In genomic region chr12:7972269-7972668, GRCh38 we compare ENCODE assay signal across 7 cellular contexts. TPM values are rescaled to one million over a fixed set of nuclear protein-coding genes. Genes with fewer than 3 reads are reported as not detected.
DNase-seq lines count a peak whose midpoint lies in the region; ATAC-seq and TF ChIP-seq lines count a peak whose summit lies in the region.
"Not testable (repeated sequence)": the region's sequence is repeated elsewhere in the genome, so short reads cannot be mapped to it uniquely, and the experiment has no call there.

No MANE protein-coding gene starts in this region.

- H3K36me3 ChIP-seq in Caco-2 (ENCODE audit: control insufficient read depth, insufficient read depth, low read length); IMR-90 (ENCODE audit: control insufficient read depth, insufficient read depth, low read length); effector memory CD4-positive, alpha-beta T cell (ENCODE audit: control insufficient read depth, insufficient read depth, low read length); smooth muscle cell (ENCODE audit: low read depth): not testable (repeated sequence)

- H3K14ac ChIP-seq in IMR-90 (replicated peaks; ENCODE audit: low read depth, low read length), result not testable (repeated sequence)

- WGBS in IMR-90 (ENCODE audit: extremely low coverage in 2 of 2, insufficient read length in 1 of 2), 2 experiments, result no CpG with 5 or more reads among the region's 9 CpGs
- 20% methylated on average over 3 of the region's 9 CpGs for WGBS in smooth muscle cell (ENCODE audit: low lambda C conversion rate)

- not testable (repeated sequence) for H3K18ac ChIP-seq in IMR-90 (ENCODE audit: low read depth, low read length)

- CTCF ChIA-PET in Caco-2 (lab: Charles Lee) (interaction anchor here (1.6 kb wide), 1 partner anchor 10 kb away, joined by 5 read pairs; no protein-coding TSS in a partner anchor), IMR-90 (lab: Yijun Ruan, JAX) (interaction anchor here (0.8 kb wide), 1 partner anchor 34 kb away, joined by 3 read pairs; no protein-coding TSS in a partner anchor)
- CTCF ChIA-PET in activated naive CD4-positive, alpha-beta T cell treated with anti-CD3 and anti-CD28 coated beads, Interleukin-2, amount 10 ng/mL, durations not matched to agents 7 days and 5 days (lab: Charles Lee), result interaction anchor here (1.7 kb wide), 1 partner anchor 39 kb away, joined by 8 read pairs; no protein-coding TSS in a partner anchor

- not testable (repeated sequence) for H2BK20ac ChIP-seq in IMR-90 (ENCODE audit: low read depth, low read length)

- H2AFZ ChIP-seq in IMR-90 (replicated peaks; ENCODE audit: low read length, poor library complexity); smooth muscle cell (ENCODE audit: low read depth): not testable (repeated sequence)

- not testable (repeated sequence) for H3K27ac ChIP-seq in IMR-90 (ENCODE audit: insufficient read depth, low read length)
- peak overlapping the region; percentile 32 for H3K27ac ChIP-seq in effector memory CD4-positive, alpha-beta T cell (ENCODE audit: insufficient read depth, low read length, poor library complexity, severe bottlenecking)
- peak overlapping the region; percentile 57 for H3K27ac ChIP-seq in smooth muscle cell (ENCODE audit: low read depth)

- not testable (repeated sequence) for H2AK9ac ChIP-seq in IMR-90 (replicated peaks; ENCODE audit: low read depth, low read length, poor library complexity)

- H2BK120ac ChIP-seq in IMR-90 (ENCODE audit: low read depth, low read length), result 0 out of 2 replicates have a peak overlapping the region, but pooled peaks have one; percentile 8

- H3K9me3 ChIP-seq in Caco-2; IMR-90 (ENCODE audit: control insufficient read depth, insufficient read depth, low read length); effector memory CD4-positive, alpha-beta T cell (ENCODE audit: control insufficient read depth, low read length); smooth muscle cell (replicated peaks; ENCODE audit: low read depth): not testable (repeated sequence)

- H3K4ac ChIP-seq in IMR-90 (ENCODE audit: low read depth, low read length), result not testable (repeated sequence)

- H3K4me2 ChIP-seq in IMR-90 (ENCODE audit: low read depth, low read length), result not testable (repeated sequence)
- peak overlapping the region; percentile 59 for H3K4me2 ChIP-seq in smooth muscle cell

- H4K20me1 ChIP-seq in IMR-90 (ENCODE audit: insufficient read depth, low read length); smooth muscle cell (ENCODE audit: low read depth): not testable (repeated sequence)

- peak overlapping the region; percentile 59 for H2BK5ac ChIP-seq in IMR-90 (ENCODE audit: low read depth, low read length, poor library complexity, severe bottlenecking)

- not testable (repeated sequence) for H3K23ac ChIP-seq in IMR-90 (ENCODE audit: low read depth, low read length)

- H3K4me3 Mint-ChIP-seq in Caco-2 (ENCODE audit: unreplicated experiment) (peak overlapping the region; percentile 81), mesothelial cell of epicardium (peak overlapping the region; percentile 16)
- peak overlapping the region; percentile 84 for H3K4me3 Mint-ChIP-seq in activated CD4-positive, alpha-beta T cell treated with anti-CD3 and anti-CD28 coated beads, Interleukin-2, amount 10 ng/mL, durations not matched to agents 24 days and 14 days
- H3K4me3 Mint-ChIP-seq in activated naive CD4-positive, alpha-beta T cell treated with anti-CD3 and anti-CD28 coated beads, Interleukin-2, amount 10 ng/mL, durations not matched to agents 7 days and 5 days, result peak overlapping the region; percentile 78

- not testable (repeated sequence) for H4K91ac ChIP-seq in IMR-90 (ENCODE audit: insufficient read depth, low read depth, low read length)

- H4K5ac ChIP-seq in IMR-90 (ENCODE audit: low read depth, low read length), result not testable (repeated sequence)

- not testable (repeated sequence) for H4K8ac ChIP-seq in IMR-90 (ENCODE audit: low read depth in 2 of 2, low read length in 2 of 2)

- not testable (repeated sequence) for TF ChIP-seq CTCF in Caco-2 (IDR thresholded peaks at IDR 0.05; ENCODE audit: insufficient read depth in 1 of 2, low read depth in 1 of 2, low read length in 1 of 2, severe bottlenecking in 1 of 2, unreplicated experiment in 1 of 2); IMR-90 (conservative IDR thresholded peaks at IDR 0.05; ENCODE audit: low read depth, low read length); mesothelial cell of epicardium (IDR thresholded peaks at IDR 0.05; ENCODE audit: unreplicated experiment); smooth muscle cell (IDR thresholded peaks at IDR 0.05; ENCODE audit: borderline replicate concordance, insufficient read depth, poor library complexity, severe bottlenecking)

- dilution Hi-C loops in IMR-90 (cut with HindIII; ENCODE audit: low sequenced_read_pairs, unreplicated experiment), result not testable (repeated sequence)

- in situ Hi-C loops in IMR-90 (cut with MboI; ENCODE audit: low sequenced_read_pairs), result not testable (repeated sequence)

- peaks cover 82% of the 10 kb centered on the region for H3K36me3 Mint-ChIP-seq in Caco-2 (ENCODE audit: insufficient read depth, unreplicated experiment)
- peaks cover 13% of the 10 kb centered on the region for H3K36me3 Mint-ChIP-seq in activated CD4-positive, alpha-beta T cell treated with anti-CD3 and anti-CD28 coated beads, Interleukin-2, amount 10 ng/mL, durations not matched to agents 24 days and 14 days (ENCODE audit: low read depth)
- H3K36me3 Mint-ChIP-seq in activated naive CD4-positive, alpha-beta T cell treated with anti-CD3 and anti-CD28 coated beads, Interleukin-2, amount 10 ng/mL, durations not matched to agents 7 days and 5 days, result peaks cover 23% of the 10 kb centered on the region
- H3K36me3 Mint-ChIP-seq in mesothelial cell of epicardium, result not testable (repeated sequence)

- ATAC-seq in IMR-90 (ENCODE audit: low read depth), result not testable (repeated sequence)

- H3K9me1 ChIP-seq in IMR-90 (ENCODE audit: insufficient read depth, low read length), result not testable (repeated sequence)

- not testable (repeated sequence) for H3K9me3 Mint-ChIP-seq in Caco-2 (ENCODE audit: unreplicated experiment); activated CD4-positive, alpha-beta T cell treated with anti-CD3 and anti-CD28 coated beads, Interleukin-2, amount 10 ng/mL, durations not matched to agents 24 days and 14 days; activated naive CD4-positive, alpha-beta T cell treated with anti-CD3 and anti-CD28 coated beads, Interleukin-2, amount 10 ng/mL, durations not matched to agents 7 days and 5 days; mesothelial cell of epicardium

- H3K27ac Mint-ChIP-seq in Caco-2 (ENCODE audit: unreplicated experiment) (peak overlapping the region; percentile 91), mesothelial cell of epicardium (peak overlapping the region; percentile 88)
- H3K27ac Mint-ChIP-seq in activated CD4-positive, alpha-beta T cell treated with anti-CD3 and anti-CD28 coated beads, Interleukin-2, amount 10 ng/mL, durations not matched to agents 24 days and 14 days, result peak overlapping the region; percentile 91
- H3K27ac Mint-ChIP-seq in activated naive CD4-positive, alpha-beta T cell treated with anti-CD3 and anti-CD28 coated beads, Interleukin-2, amount 10 ng/mL, durations not matched to agents 7 days and 5 days, result peak overlapping the region; percentile 90

- DNase-seq in Caco-2; IMR-90; activated CD4-positive, alpha-beta T cell treated with anti-CD3 and anti-CD28 coated beads, Interleukin-2, amount 10 ng/mL, durations not matched to agents 24 days and 14 days; activated naive CD4-positive, alpha-beta T cell treated with anti-CD3 and anti-CD28 coated beads, Interleukin-2, amount 10 ng/mL, durations not matched to agents 7 days and 5 days; effector memory CD4-positive, alpha-beta T cell; mesothelial cell of epicardium (ENCODE audit: low spot score in 2 of 2, unreplicated experiment in 2 of 2); smooth muscle cell (lab: John Stamatoyannopoulos, UW; ENCODE audit: unreplicated experiment): not testable (repeated sequence)

- BruUV-seq in Caco-2 (replicated peaks; lab: Mats Ljungman, UMichigan), result TSS peak; percentile 40
- not testable (repeated sequence) for BruUV-seq in IMR-90 (replicated peaks; lab: Mats Ljungman, UMichigan)

- H3K4me3 ChIP-seq in Caco-2 (ENCODE audit: low read depth, low read length), result peak overlapping the region; percentile 42
- H3K4me3 ChIP-seq in IMR-90 (ENCODE audit: insufficient read depth, low read depth, low read length); effector memory CD4-positive, alpha-beta T cell (ENCODE audit: insufficient read depth, low read depth, low read length, poor library complexity, severe bottlenecking); smooth muscle cell: not testable (repeated sequence)

- POLR2A ChIA-PET in Caco-2 (lab: Charles Lee), result interaction anchor here (0.6 to 1.8 kb wide), 4 partner anchors 13 to 1606 kb away, joined by 4 to 18 read pairs (median 7); partner anchors contain the start of gene SLC2A3
- POLR2A ChIA-PET in IMR-90 (lab: Charles Lee; ENCODE audit: unreplicated experiment), result not testable (repeated sequence)

- H3K4me1 ChIP-seq in Caco-2, result peaks cover 50% of the 10 kb centered on the region
- H3K4me1 ChIP-seq in IMR-90 (ENCODE audit: control insufficient read depth, insufficient read depth, low read length); effector memory CD4-positive, alpha-beta T cell (ENCODE audit: control insufficient read depth, insufficient read depth, low read length, poor library complexity, severe bottlenecking): not testable (repeated sequence)
- peaks cover 14% of the 10 kb centered on the region for H3K4me1 ChIP-seq in smooth muscle cell (ENCODE audit: low read depth)

- not testable (repeated sequence) for TF ChIP-seq RAD21 in IMR-90 (IDR thresholded peaks at IDR 0.05; ENCODE audit: low read length)

- not testable (repeated sequence) for H3K79me2 ChIP-seq in smooth muscle cell (ENCODE audit: low read depth)

- intact Hi-C loops in Caco-2 (cut with micrococcal nuclease; ENCODE audit: unreplicated experiment); activated CD4-positive, alpha-beta T cell treated with anti-CD3 and anti-CD28 coated beads, Interleukin-2, amount 10 ng/mL, durations not matched to agents 24 days and 14 days (cut with micrococcal nuclease): not testable (repeated sequence)
- intact Hi-C loops in IMR-90 (cut with micrococcal nuclease), result loop anchor here (5.0 kb wide), 1 partner anchor 725 kb away; the partner anchor contains the start of gene RIMKLB

- not testable (repeated sequence) for TF ChIP-seq POLR2A in IMR-90 (IDR thresholded peaks at IDR 0.05; ENCODE audit: low read depth, low read length)

- H3K27me3 Mint-ChIP-seq in Caco-2 (ENCODE audit: insufficient read depth, unreplicated experiment); activated CD4-positive, alpha-beta T cell treated with anti-CD3 and anti-CD28 coated beads, Interleukin-2, amount 10 ng/mL, durations not matched to agents 24 days and 14 days; activated naive CD4-positive, alpha-beta T cell treated with anti-CD3 and anti-CD28 coated beads, Interleukin-2, amount 10 ng/mL, durations not matched to agents 7 days and 5 days; mesothelial cell of epicardium (ENCODE audit: low read depth): not testable (repeated sequence)

- peaks cover 23% of the 10 kb centered on the region for H3K4me1 Mint-ChIP-seq in Caco-2 (ENCODE audit: low read depth, unreplicated experiment)
- H3K4me1 Mint-ChIP-seq in activated CD4-positive, alpha-beta T cell treated with anti-CD3 and anti-CD28 coated beads, Interleukin-2, amount 10 ng/mL, durations not matched to agents 24 days and 14 days, result peaks cover 30% of the 10 kb centered on the region
- H3K4me1 Mint-ChIP-seq in activated naive CD4-positive, alpha-beta T cell treated with anti-CD3 and anti-CD28 coated beads, Interleukin-2, amount 10 ng/mL, durations not matched to agents 7 days and 5 days, result peaks cover 43% of the 10 kb centered on the region
- H3K4me1 Mint-ChIP-seq in mesothelial cell of epicardium, result peaks cover 21% of the 10 kb centered on the region

- H3F3A ChIP-seq in smooth muscle cell (ENCODE audit: low read depth), result not testable (repeated sequence)

- not testable (repeated sequence) for H3K56ac ChIP-seq in IMR-90 (ENCODE audit: extremely low read depth, insufficient read depth, low read length)

- H2AK5ac ChIP-seq in IMR-90 (ENCODE audit: low read depth, low read length), result not testable (repeated sequence)

- not testable (repeated sequence) for H3K9ac ChIP-seq in IMR-90 (ENCODE audit: low read depth, low read length); smooth muscle cell (ENCODE audit: low read depth)

- not testable (repeated sequence) for H2BK15ac ChIP-seq in IMR-90 (ENCODE audit: low read depth, low read length)

- not testable (repeated sequence) for H3K79me1 ChIP-seq in IMR-90 (ENCODE audit: low read depth in 1 of 2, low read length in 2 of 2)

- not testable (repeated sequence) for H3K27me3 ChIP-seq in Caco-2 (replicated peaks; ENCODE audit: control insufficient read depth, insufficient read depth, low read length); IMR-90 (ENCODE audit: control insufficient read depth, insufficient read depth, low read length); effector memory CD4-positive, alpha-beta T cell (replicated peaks; ENCODE audit: control insufficient read depth, insufficient read depth, low read length, poor library complexity, severe bottlenecking); smooth muscle cell (ENCODE audit: low read depth)

RNA-seq across cellular contexts. Expression of gene SLC2A3, which starts 36.3 kb away (rescaled TPM):
- 2,966 and 3,303 TPM in 2 replicates for total RNA-seq in Caco-2 (2022)
- total RNA-seq in IMR-90 (2012; rRNA removed), result 54.8 and 113 TPM in 2 replicates
- 38.2 and 46.1 TPM in 2 replicates for polyA plus RNA-seq in IMR-90 (2012; rRNA removed)
- polyA plus RNA-seq in IMR-90 (2012; cell fraction: cytosol; rRNA removed), result 19.4 and 27.9 TPM in 2 replicates
- polyA plus RNA-seq in IMR-90 (2012; cell fraction: nucleus; rRNA removed; ENCODE audit: low replicate concordance), result 44.9 and 179 TPM in 2 replicates
- total RNA-seq in activated CD4-positive, alpha-beta T cell treated with anti-CD3 and anti-CD28 coated beads, Interleukin-2, amount 10 ng/mL, durations not matched to agents 24 days and 14 days, result 362 and 366 TPM in 2 replicates
- 170 to 186 TPM (median 186 TPM) in 3 replicates for total RNA-seq in mesothelial cell of epicardium
- total RNA-seq in smooth muscle cell, result 938 and 998 TPM in 2 replicates
- 211 and 466 TPM in 2 replicates for polyA plus RNA-seq in smooth muscle cell

Comparison
In these comparisons a context has a peak if more than half of its experiments do, and no peak if none do; other contexts are left out.
1. H3K4me3 Mint-ChIP-seq: peak in every context shown above with its lines; median percentile 84 in activated CD4-positive, alpha-beta T cell treated with anti-CD3 and anti-CD28 coated beads, Interleukin-2, amount 10 ng/mL, durations not matched to agents 24 days and 14 days; 81 in Caco-2; 78 in activated naive CD4-positive, alpha-beta T cell treated with anti-CD3 and anti-CD28 coated beads, Interleukin-2, amount 10 ng/mL, durations not matched to agents 7 days and 5 days; 16 in mesothelial cell of epicardium.